10 cellular contexts compared by ENCODE assay signal in the genomic region with DNA sequence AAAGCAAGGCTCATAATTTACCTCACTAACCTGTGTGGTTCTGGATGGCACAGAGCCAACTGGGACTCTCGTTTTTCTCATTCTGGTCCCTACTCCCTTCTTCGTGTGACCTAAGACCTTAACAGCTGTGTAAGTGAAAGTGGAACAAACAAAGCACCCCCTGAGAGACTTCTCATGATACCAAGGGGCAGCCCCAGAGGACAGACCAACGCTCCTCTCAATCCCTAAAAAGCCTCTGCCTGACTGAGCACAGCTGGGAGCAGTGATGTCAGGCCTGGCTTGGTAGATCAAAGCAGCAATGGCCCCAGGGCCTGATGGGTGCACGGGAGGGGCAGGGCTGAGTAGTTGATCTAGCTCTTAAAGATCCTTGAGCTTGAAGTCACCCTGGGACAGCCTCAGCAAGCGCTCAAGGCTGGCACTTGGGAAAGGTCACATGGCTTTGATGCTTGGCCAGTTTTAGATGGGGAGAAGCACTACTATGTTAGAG. TPM values are rescaled to one million over a fixed set of nuclear protein-coding genes. Genes with fewer than 3 reads are reported as not detected.
DNase-seq lines count a peak whose midpoint lies in the region; ATAC-seq and TF ChIP-seq lines count a peak whose summit lies in the region.
"Had no signal": no experiment of that assay in that cellular context is flagged by ENCODE, and none has a peak within 500 bp of the region (broad histone marks: within the 10 kb centered on the region; RNA-seq: fewer than 3 reads in every experiment).

No MANE protein-coding gene starts in this region.

- H3K27ac Mint-ChIP-seq in CD14-positive monocyte, result no peak overlapping the region
- H3K27ac Mint-ChIP-seq: stimulated activated naive CD8-positive, alpha-beta T cell treated with anti-CD3 and anti-CD28 coated beads, Interleukin-15, Interleukin-2, amounts not matched to agents 100 ng/mL and 50 ng/mL, for 24 hours had no signal

- no peak overlapping the region for H2AFZ ChIP-seq in PC-9

- DNase-seq in NCI-H345 (lab: John Stamatoyannopoulos, UW) (peak; percentile 44), NCI-H345 treated with DMSO at 0.1 percent for 48 hours (lab: John Stamatoyannopoulos, UW; ENCODE audit: unreplicated experiment) (no peak), PC-9 (peak in 1 of 2 experiments; percentile 80), sciatic nerve (ENCODE audit: low spot score) (peak; percentile 48), OCI-M2 (lab: John Stamatoyannopoulos, UW; ENCODE audit: unreplicated experiment) (no peak), 8988T (no peak), CD14-positive monocyte (ENCODE audit: low spot score) (no peak)
- DNase-seq: activated T-cell treated with anti-CD3 and anti-CD28 coated beads, Interleukin-2, amount 50 U/mL, for 4 hours had no signal

- H3K9me3 Mint-ChIP-seq in CD14-positive monocyte, result peaks cover 0 to 3% (median 0%) of the 10 kb centered on the region in 7 donors
- H3K9me3 Mint-ChIP-seq: activated T-cell treated with anti-CD3 and anti-CD28 coated beads, Interleukin-2, amount 50 U/mL, for 4 hours; stimulated activated naive CD8-positive, alpha-beta T cell treated with anti-CD3 and anti-CD28 coated beads, Interleukin-15, Interleukin-2, amounts not matched to agents 100 ng/mL and 50 ng/mL, for 24 hours had no signal

- peaks cover 54% of the 10 kb centered on the region for H3F3A ChIP-seq in PC-9 (ENCODE audit: insufficient read depth, low read depth)

- no peaks in the 10 kb centered on the region; the same call in 1 of the 2 replicates for H3K9me3 ChIP-seq in PC-9 (ENCODE audit: insufficient read depth, low read depth)

- CTCF ChIA-PET in PC-9 (lab: Charles Lee), result interaction anchor here (0.6 to 1.2 kb wide), 3 partner anchors 35 to 40 kb away, joined by 3 to 4 read pairs (median 3); no protein-coding TSS in a partner anchor

- H3K9me2 ChIP-seq in PC-9 (ENCODE audit: insufficient read depth), result no peaks in the 10 kb centered on the region

- H3K36me3 ChIP-seq in PC-9 (ENCODE audit: low read depth), result no peaks in the 10 kb centered on the region

- POLR2A ChIA-PET in PC-9 (lab: Charles Lee; ENCODE audit: unreplicated experiment), result interaction anchor here (0.6 kb wide), 1 partner anchor 523 kb away, joined by 3 read pairs; no protein-coding TSS in a partner anchor

- H3K4me1 Mint-ChIP-seq in CD14-positive monocyte, result peaks cover 28% of the 10 kb centered on the region

- H3K36me3 Mint-ChIP-seq in CD14-positive monocyte, result peaks cover 0 to 6% of the 10 kb centered on the region in 2 donors

- no peaks in the 10 kb centered on the region for H3K27me3 ChIP-seq in PC-9 (ENCODE audit: insufficient read depth, low read depth)

- peak; percentile 89 for ATAC-seq in HG02610 (IDR thresholded peaks at IDR 0.05; ENCODE audit: unreplicated experiment)
- ATAC-seq in sciatic nerve, result no peak
- ATAC-seq: activated T-cell treated with anti-CD3 and anti-CD28 coated beads, Interleukin-2, amount 50 U/mL, for 4 hours had no signal

- H3K4me2 ChIP-seq in PC-9, result 0 out of 2 replicates have a peak overlapping the region, but pooled peaks have one; percentile 14

- H3K27me3 Mint-ChIP-seq in CD14-positive monocyte (ENCODE audit: low read depth in 3 of 3), result peaks cover 1 to 14% (median 12%) of the 10 kb centered on the region in 3 donors

- H3K4me3 Mint-ChIP-seq in CD14-positive monocyte, result no peak overlapping the region
- H3K4me3 Mint-ChIP-seq: activated T-cell treated with anti-CD3 and anti-CD28 coated beads, Interleukin-2, amount 50 U/mL, for 4 hours; stimulated activated naive CD8-positive, alpha-beta T cell treated with anti-CD3 and anti-CD28 coated beads, Interleukin-15, Interleukin-2, amounts not matched to agents 100 ng/mL and 50 ng/mL, for 24 hours had no signal

- H3K4me1 ChIP-seq in PC-9 (replicated peaks; ENCODE audit: insufficient read depth), result peaks cover 64% of the 10 kb centered on the region

- no peaks in the 10 kb centered on the region for H4K20me1 ChIP-seq in PC-9 (ENCODE audit: insufficient read depth)

- no peak for TF ChIP-seq CTCF in PC-9 (conservative IDR thresholded peaks at IDR 0.05)
- no peak for TF ChIP-seq CTCF in CD14-positive monocyte (IDR thresholded peaks at IDR 0.05)

- no peaks in the 10 kb centered on the region for H3K79me2 ChIP-seq in PC-9 (ENCODE audit: low read depth)

- BruUV-seq in PC-9 (replicated peaks; lab: Mats Ljungman, UMichigan), result no TSS peak

- no peak overlapping the region for H3K4me3 ChIP-seq in PC-9

- intact Hi-C loops in PC-9 (cut with micrococcal nuclease; ENCODE audit: unreplicated experiment), result no loop called here
- intact Hi-C loops in sciatic nerve (cut with DNase I), result no loop called here
- intact Hi-C loops in CD14-positive monocyte (cut with micrococcal nuclease), result no loop called here

- H3K27ac ChIP-seq in PC-9, result peak overlapping the region; percentile 45

RNA-seq across cellular contexts. Expression of a gene that starts 16.2 kb away (rescaled TPM):
- total RNA-seq in PC-9 (2021) (286 and 333 TPM in 2 replicates), sciatic nerve (70.3 TPM)
- 1 to 10 TPM in 1 of 2 donors, under 1 TPM in 1; 0.47 to 1.6 TPM for polyA plus RNA-seq in CD14-positive monocyte

Comparison
In these comparisons a context has a peak if more than half of its experiments do, and no peak if none do; other contexts are left out.
1. DNase-seq: peak in NCI-H345 (single experiment) and sciatic nerve (single experiment); none in NCI-H345 treated with DMSO at 0.1 percent for 48 hours (single experiment), OCI-M2 (single experiment), 8988T (single experiment) and CD14-positive monocyte (single experiment).